24 cellular contexts compared by ENCODE assay signal in the genomic region with DNA sequence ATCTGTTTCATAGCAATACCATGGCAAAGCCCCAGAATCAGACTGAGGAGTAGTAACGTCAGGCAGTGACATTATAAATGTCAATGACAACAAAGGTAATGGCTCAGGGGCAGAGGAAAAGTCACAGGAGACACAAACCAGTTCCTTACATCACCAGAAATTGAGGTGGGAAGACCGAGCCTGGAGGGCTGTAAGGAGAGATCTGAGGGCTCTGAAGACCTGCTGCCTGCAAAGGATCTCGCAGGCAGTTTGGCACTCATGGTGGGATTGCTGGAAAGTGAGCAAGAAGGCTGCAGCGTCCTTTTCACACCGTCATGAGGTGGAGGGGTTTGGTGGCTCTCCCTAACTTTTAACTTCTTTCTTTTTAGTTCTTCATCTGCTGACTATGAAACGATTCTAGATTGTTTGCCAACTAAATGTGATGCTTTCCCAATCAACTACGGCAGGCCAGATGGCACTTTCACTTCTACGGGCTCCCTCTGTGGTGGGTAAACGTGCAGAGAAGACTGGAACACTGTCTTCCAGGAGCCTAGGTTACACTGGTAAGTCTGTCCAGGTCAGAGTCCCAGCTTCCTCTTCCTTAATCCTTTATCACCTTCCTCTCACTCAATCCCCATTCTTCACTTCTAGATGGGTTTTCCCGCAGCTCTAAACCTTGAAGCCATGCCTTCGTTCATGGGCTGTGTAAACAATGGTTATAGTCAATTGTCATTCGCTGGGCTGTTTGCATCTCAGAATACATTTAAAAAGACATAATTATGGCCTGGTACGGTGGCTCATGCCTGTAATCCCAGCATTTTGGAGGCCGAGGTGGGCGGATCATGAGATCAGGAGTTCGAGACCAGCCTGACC. TPM values are rescaled to one million over a fixed set of nuclear protein-coding genes. Genes with fewer than 3 reads are reported as not detected.
A peak's percentile ranks its signal among the peaks of the same experiment; 100 is the strongest.
DNase-seq lines count a peak whose midpoint lies in the region; ATAC-seq, FAIRE-seq and TF ChIP-seq lines count a peak whose summit lies in the region.
"Had no signal": no experiment of that assay in that cellular context is flagged by ENCODE, and none has a peak within 500 bp of the region (broad histone marks: within the 10 kb centered on the region; RNA-seq: fewer than 3 reads in every experiment).

No MANE protein-coding gene starts in this region.

- in situ Hi-C loops in HAP-1 (cut with MboI; ENCODE audit: low sequenced_read_pairs): no loop called here

- H3K4me3 Mint-ChIP-seq in naive B cell: peak overlapping the region in 2 of 8 donors; percentile 17 to 59
- H3K4me3 Mint-ChIP-seq: activated CD4-positive, alpha-beta memory T cell treated with anti-CD3 and anti-CD28 coated beads for 36 hours; CD8-positive, alpha-beta memory T cell; natural killer cell treated with Interleukin-12 subunit alpha and Interleukin-12 subunit beta and Interleukin-15 and Interleukin-18, amount 100 ng/mL, for 72 hours; T-helper 17 cell; WTC11 had no signal

- no peaks in the 10 kb centered on the region for H3K9me3 ChIP-seq in HAP-1
- H3K9me3 ChIP-seq: gastrocnemius medialis had no signal

- DNase-seq in Ammon's horn (ENCODE audit: low spot score): peak; percentile 20
- peak; percentile 61 to 81 for DNase-seq in HAP-1 (ENCODE audit: low spot score in 2 of 2)
- DNase-seq in NOMO-1 treated with dmso at 0.1 percent for 144 hours (lab: John Stamatoyannopoulos, UW; ENCODE audit: unreplicated experiment): peak; percentile 25
- DNase-seq in naive B cell: no peak
- DNase-seq in GM20000 (ENCODE audit: low spot score): no peak
- no peak for DNase-seq in GM19239 (ENCODE audit: insufficient read length, low spot score)
- DNase-seq in NCI-H128 (lab: John Stamatoyannopoulos, UW; ENCODE audit: unreplicated experiment): no peak
- DNase-seq: activated CD4-positive, alpha-beta memory T cell treated with anti-CD3 and anti-CD28 coated beads for 36 hours; activated T-cell treated with anti-CD3 and anti-CD28 coated beads for 4 hours; amniotic stem cell; CD8-positive, alpha-beta memory T cell; gastrocnemius medialis; kidney glomerular epithelial cell; mesenchymal stem cell; NCI-H187; NCI-H526 treated with DMSO at 0.1 percent for 48 hours; posterior cingulate gyrus; T-helper 17 cell had no signal

- no peak for FAIRE-seq in GM19239 (lab: Jason Lieb, UNC)
- FAIRE-seq: HTR-8/SVneo, RCC 7860 had no signal

- no peaks in the 10 kb centered on the region for H3K27me3 ChIP-seq in HAP-1 (ENCODE audit: low read depth)
- H3K27me3 ChIP-seq: dorsolateral prefrontal cortex, gastrocnemius medialis had no signal

- TF ChIP-seq CTCF in GM20000 (IDR thresholded peaks at IDR 0.05; ENCODE audit: extremely low read depth, missing control alignments): no peak

- H3K27me3 Mint-ChIP-seq in naive B cell: no peaks in the 10 kb centered on the region
- H3K27me3 Mint-ChIP-seq: activated CD4-positive, alpha-beta memory T cell treated with anti-CD3 and anti-CD28 coated beads for 36 hours had no signal

- ATAC-seq in naive B cell (ENCODE audit: low read depth in 2 of 2) (no peak), HG02981 (IDR thresholded peaks at IDR 0.05; ENCODE audit: unreplicated experiment) (no peak)
- ATAC-seq: gastrocnemius medialis; natural killer cell treated with Interleukin-12 subunit alpha and Interleukin-12 subunit beta and Interleukin-15 and Interleukin-18, amount 100 ng/mL, for 72 hours; T-helper 17 cell; WTC11 had no signal

- H3K4me1 Mint-ChIP-seq in naive B cell: peaks cover 28 to 39% (median 33%) of the 10 kb centered on the region in 3 donors
- H3K4me1 Mint-ChIP-seq: CD8-positive, alpha-beta memory T cell; T-helper 17 cell had no signal

- H3K4me3 ChIP-seq in HAP-1: no peak overlapping the region
- H3K4me3 ChIP-seq: gastrocnemius medialis had no signal

- peaks cover 30 to 44% of the 10 kb centered on the region in 2 donors for H3K36me3 Mint-ChIP-seq in naive B cell
- H3K36me3 Mint-ChIP-seq: activated CD4-positive, alpha-beta memory T cell treated with anti-CD3 and anti-CD28 coated beads for 36 hours; CD8-positive, alpha-beta memory T cell; natural killer cell treated with Interleukin-12 subunit alpha and Interleukin-12 subunit beta and Interleukin-15 and Interleukin-18, amount 100 ng/mL, for 72 hours; WTC11 had no signal

- peak overlapping the region; percentile 15 to 93 (median 76) for H3K27ac Mint-ChIP-seq in naive B cell
- H3K27ac Mint-ChIP-seq: activated CD4-positive, alpha-beta memory T cell treated with anti-CD3 and anti-CD28 coated beads for 36 hours; CD8-positive, alpha-beta memory T cell; natural killer cell treated with Interleukin-12 subunit alpha and Interleukin-12 subunit beta and Interleukin-15 and Interleukin-18, amount 100 ng/mL, for 72 hours; T-helper 17 cell; WTC11 had no signal

- peaks cover 9% of the 10 kb centered on the region for H3K4me1 ChIP-seq in HAP-1
- H3K4me1 ChIP-seq: gastrocnemius medialis had no signal

- no peaks in the 10 kb centered on the region for H3K9me3 Mint-ChIP-seq in naive B cell
- H3K9me3 Mint-ChIP-seq: activated CD4-positive, alpha-beta memory T cell treated with anti-CD3 and anti-CD28 coated beads for 36 hours; natural killer cell treated with Interleukin-12 subunit alpha and Interleukin-12 subunit beta and Interleukin-15 and Interleukin-18, amount 100 ng/mL, for 72 hours; WTC11 had no signal

- peaks cover 7% of the 10 kb centered on the region for H3K36me3 ChIP-seq in HAP-1 (replicated peaks)
- H3K36me3 ChIP-seq: gastrocnemius medialis had no signal

RNA-seq across cellular contexts. Expression of a gene that starts 58.2 kb away (rescaled TPM):
- polyA plus RNA-seq in naive B cell (ENCODE audit: low read depth in 6 of 6): 10 to 100 TPM in 5 of 6 donors, 1 to 10 TPM in 1; 4.4 to 38.9 (median 21.2) TPM
- polyA plus RNA-seq: CD8-positive, alpha-beta memory T cell had no signal

Comparison
In these comparisons a context has a peak if more than half of its experiments do, and no peak if none do; other contexts are left out.
1. DNase-seq: peak in Ammon's horn (single experiment), HAP-1 (2 of 2) and NOMO-1 treated with dmso at 0.1 percent for 144 hours (single experiment); none in naive B cell (single experiment), GM20000 (single experiment), GM19239 (single experiment) and NCI-H128 (single experiment).